ENCODE assay signal across 1 cellular context in the genomic region with DNA sequence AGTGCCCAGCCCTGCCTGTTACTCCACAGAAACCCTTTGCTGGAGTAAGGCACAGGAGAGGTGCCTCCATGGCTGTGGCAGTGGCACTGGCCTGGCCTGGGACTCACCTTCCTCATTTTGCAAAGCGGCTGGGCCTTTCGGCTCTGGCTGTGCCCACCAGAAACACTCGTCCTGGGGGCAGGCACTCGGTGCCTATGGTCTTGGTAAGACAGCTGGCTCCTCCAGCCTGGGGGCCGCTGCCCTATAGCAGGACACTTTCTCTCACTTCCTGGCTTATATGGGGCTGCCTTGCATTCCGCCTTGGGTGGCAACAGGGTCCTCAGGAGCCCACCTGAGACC.
TF ChIP-seq lines count a peak whose summit lies in the region.

No MANE protein-coding gene starts in this region.

TF ChIP-seq in HCT116, 20 proteins besides CTCF, POLR2A, EP300 and RAD21:
- TF ChIP-seq EGR1 (IDR thresholded peaks at IDR 0.05; ENCODE audit: low read depth) (no peak), SRF (IDR thresholded peaks at IDR 0.05; ENCODE audit: low read depth) (no peak), EZH2phosphoT487 (IDR thresholded peaks at IDR 0.05; ENCODE audit: borderline replicate concordance) (no peak), ZNF274 (IDR thresholded peaks at IDR 0.05; ENCODE audit: low read depth, low read length) (no peak), FOSL1 (IDR thresholded peaks at IDR 0.05; ENCODE audit: low read depth) (no peak), SIN3A (IDR thresholded peaks at IDR 0.05; ENCODE audit: low read depth) (no peak), JUND (IDR thresholded peaks at IDR 0.05) (no peak), TCF7L2 (IDR thresholded peaks at IDR 0.05; ENCODE audit: borderline replicate concordance, extremely low read depth, insufficient read depth, insufficient read length) (no peak), CBX3 (IDR thresholded peaks at IDR 0.05; ENCODE audit: low read depth) (no peak), POLR2AphosphoS5 (IDR thresholded peaks at IDR 0.05; ENCODE audit: low read depth, low read length) (no peak), ELF1 (IDR thresholded peaks at IDR 0.05; ENCODE audit: borderline replicate concordance, low read depth) (no peak), YY1 (IDR thresholded peaks at IDR 0.05; ENCODE audit: extremely low read depth, insufficient replicate concordance, low read depth, low read length) (no peak), CEBPB (IDR thresholded peaks at IDR 0.05; ENCODE audit: low read depth) (no peak), EZH2 (IDR thresholded peaks at IDR 0.05) (no peak), ZFX (IDR thresholded peaks at IDR 0.05) (no peak), ATF3 (IDR thresholded peaks at IDR 0.05) (no peak)
- TF ChIP-seq, protein P1, sequence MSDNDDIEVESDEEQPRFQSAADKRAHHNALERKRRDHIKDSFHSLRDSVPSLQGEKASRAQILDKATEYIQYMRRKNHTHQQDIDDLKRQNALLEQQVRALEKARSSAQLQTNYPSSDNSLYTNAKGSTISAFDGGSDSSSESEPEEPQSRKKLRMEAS (IDR thresholded peaks at IDR 0.05), result no peak
TF ChIP-seq in HCT116: peak in this region for 0.
